2 cellular contexts compared by ENCODE assay signal in the genomic region with DNA sequence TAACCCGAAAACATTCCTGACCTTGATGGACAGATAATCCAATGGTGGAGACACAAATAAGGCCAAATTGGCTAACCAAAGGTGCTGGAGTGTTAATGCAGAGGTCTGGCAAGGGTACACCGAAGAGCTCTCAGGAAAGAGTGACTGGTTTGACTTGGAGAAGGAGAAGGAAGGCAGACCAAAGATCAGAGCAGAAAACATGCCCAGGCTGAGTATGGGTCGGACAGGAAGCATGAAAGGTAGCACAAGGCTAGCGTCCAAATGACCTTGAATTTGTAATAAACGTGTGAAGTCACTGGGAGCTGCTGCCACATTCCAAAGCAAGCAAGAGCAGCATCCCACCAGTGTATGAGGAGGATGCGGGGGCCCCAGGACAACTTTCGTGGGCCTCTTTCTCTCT.
TF ChIP-seq lines count a peak whose summit lies in the region.

No MANE protein-coding gene starts in this region.

TF ChIP-seq in liver, 16 proteins besides CTCF, POLR2A, EP300 and RAD21:
- TF ChIP-seq FOXA2 (IDR thresholded peaks at IDR 0.05) (no peak), GABPA (IDR thresholded peaks at IDR 0.05 in 1 of 2, conservative IDR thresholded peaks at IDR 0.05 in 1 of 2) (no peak), NR2F2 (IDR thresholded peaks at IDR 0.05) (no peak)
- TF ChIP-seq, protein P1, sequence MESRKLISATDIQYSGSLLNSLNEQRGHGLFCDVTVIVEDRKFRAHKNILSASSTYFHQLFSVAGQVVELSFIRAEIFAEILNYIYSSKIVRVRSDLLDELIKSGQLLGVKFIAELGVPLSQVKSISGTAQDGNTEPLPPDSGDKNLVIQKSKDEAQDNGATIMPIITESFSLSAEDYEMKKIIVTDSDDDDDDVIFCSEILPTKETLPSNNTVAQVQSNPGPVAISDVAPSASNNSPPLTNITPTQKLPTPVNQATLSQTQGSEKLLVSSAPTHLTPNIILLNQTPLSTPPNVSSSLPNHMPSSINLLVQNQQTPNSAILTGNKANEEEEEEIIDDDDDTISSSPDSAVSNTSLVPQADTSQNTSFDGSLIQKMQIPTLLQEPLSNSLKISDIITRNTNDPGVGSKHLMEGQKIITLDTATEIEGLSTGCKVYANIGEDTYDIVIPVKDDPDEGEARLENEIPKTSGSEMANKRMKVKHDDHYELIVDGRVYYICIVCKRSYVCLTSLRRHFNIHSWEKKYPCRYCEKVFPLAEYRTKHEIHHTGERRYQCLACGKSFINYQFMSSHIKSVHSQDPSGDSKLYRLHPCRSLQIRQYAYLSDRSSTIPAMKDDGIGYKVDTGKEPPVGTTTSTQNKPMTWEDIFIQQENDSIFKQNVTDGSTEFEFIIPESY (IDR thresholded peaks at IDR 0.05) = no peak
TF ChIP-seq in liver: peak in this region for 0.

TF ChIP-seq in HepG2, 621 proteins besides CTCF, POLR2A, EP300 and RAD21:
- no peak for TF ChIP-seq ZNF619 (CRISPR knock-in tag; IDR thresholded peaks at IDR 0.05)
- TF ChIP-seq KMT2B (CRISPR knock-in tag; IDR thresholded peaks at IDR 0.05) = no peak
- TF ChIP-seq BRD4 (CRISPR knock-in tag; IDR thresholded peaks at IDR 0.05) = no peak
- no peak for TF ChIP-seq ZNF33A (CRISPR knock-in tag; IDR thresholded peaks at IDR 0.05; ENCODE audit: borderline replicate concordance)
- TF ChIP-seq, protein P2, sequence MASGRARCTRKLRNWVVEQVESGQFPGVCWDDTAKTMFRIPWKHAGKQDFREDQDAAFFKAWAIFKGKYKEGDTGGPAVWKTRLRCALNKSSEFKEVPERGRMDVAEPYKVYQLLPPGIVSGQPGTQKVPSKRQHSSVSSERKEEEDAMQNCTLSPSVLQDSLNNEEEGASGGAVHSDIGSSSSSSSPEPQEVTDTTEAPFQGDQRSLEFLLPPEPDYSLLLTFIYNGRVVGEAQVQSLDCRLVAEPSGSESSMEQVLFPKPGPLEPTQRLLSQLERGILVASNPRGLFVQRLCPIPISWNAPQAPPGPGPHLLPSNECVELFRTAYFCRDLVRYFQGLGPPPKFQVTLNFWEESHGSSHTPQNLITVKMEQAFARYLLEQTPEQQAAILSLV (CRISPR knock-in tag; IDR thresholded peaks at IDR 0.05; ENCODE audit: borderline replicate concordance) = no peak
- no peak for TF ChIP-seq KDM1A (CRISPR knock-in tag; IDR thresholded peaks at IDR 0.05)
- no peak for TF ChIP-seq ZNF17 (CRISPR knock-in tag; IDR thresholded peaks at IDR 0.05)
- TF ChIP-seq, protein P3, sequence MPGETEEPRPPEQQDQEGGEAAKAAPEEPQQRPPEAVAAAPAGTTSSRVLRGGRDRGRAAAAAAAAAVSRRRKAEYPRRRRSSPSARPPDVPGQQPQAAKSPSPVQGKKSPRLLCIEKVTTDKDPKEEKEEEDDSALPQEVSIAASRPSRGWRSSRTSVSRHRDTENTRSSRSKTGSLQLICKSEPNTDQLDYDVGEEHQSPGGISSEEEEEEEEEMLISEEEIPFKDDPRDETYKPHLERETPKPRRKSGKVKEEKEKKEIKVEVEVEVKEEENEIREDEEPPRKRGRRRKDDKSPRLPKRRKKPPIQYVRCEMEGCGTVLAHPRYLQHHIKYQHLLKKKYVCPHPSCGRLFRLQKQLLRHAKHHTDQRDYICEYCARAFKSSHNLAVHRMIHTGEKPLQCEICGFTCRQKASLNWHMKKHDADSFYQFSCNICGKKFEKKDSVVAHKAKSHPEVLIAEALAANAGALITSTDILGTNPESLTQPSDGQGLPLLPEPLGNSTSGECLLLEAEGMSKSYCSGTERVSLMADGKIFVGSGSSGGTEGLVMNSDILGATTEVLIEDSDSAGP (CRISPR knock-in tag; IDR thresholded peaks at IDR 0.05; ENCODE audit: borderline replicate concordance) = no peak
- TF ChIP-seq ZNF747 (CRISPR knock-in tag; IDR thresholded peaks at IDR 0.05; ENCODE audit: borderline replicate concordance) = no peak
- no peak for TF ChIP-seq ZNF430 (CRISPR knock-in tag; IDR thresholded peaks at IDR 0.05)
- TF ChIP-seq FOXK2 (IDR thresholded peaks at IDR 0.05) = no peak
